2 cellular contexts compared by ENCODE assay signal in the genomic region with DNA sequence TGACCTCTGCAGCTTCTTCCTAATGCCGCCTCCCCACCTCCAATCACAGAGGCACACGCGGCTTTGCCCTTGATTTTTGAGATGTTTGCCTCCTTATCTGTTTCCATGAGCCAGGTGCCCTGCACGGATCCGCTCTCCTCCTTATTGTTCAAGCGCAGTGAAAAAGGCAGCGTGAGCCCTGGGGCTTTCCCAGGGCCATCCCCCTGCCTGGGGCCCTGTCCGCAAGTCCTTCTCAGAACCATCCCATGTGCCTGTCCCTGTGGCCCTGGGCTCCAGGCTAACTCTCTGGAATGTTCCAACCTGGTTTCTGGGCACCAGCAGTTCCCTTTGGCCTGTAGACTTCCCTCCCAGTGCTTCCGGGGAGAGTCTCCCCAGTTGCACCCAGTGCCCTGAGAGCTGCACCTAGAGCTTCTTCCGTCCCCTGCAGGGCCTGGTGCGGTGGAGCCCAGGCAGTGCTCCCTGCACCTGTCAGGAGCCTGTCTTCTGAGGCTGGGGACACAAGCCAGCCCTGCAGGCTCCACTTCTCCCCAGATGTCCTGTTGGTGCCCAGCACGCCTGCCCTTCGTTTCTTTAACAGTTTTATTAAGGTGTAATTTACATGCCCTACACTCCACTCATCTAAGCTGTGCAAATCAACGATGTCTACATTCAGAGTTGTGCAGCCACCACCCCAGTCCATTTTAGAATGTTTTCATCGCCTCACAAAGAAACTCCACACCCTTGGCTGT.
TF ChIP-seq lines count a peak whose summit lies in the region.

No MANE protein-coding gene starts in this region.

TF ChIP-seq in GM23338, 12 proteins besides CTCF, POLR2A, EP300 and RAD21:
- no peak for TF ChIP-seq EZH2phosphoT487 (IDR thresholded peaks at IDR 0.05; ENCODE audit: unreplicated experiment)
- no peak for TF ChIP-seq ZNF331 (CRISPR knock-in tag; IDR thresholded peaks at IDR 0.05; ENCODE audit: low read depth)
- no peak for TF ChIP-seq REST (IDR thresholded peaks at IDR 0.05; ENCODE audit: unreplicated experiment)
- no peak for TF ChIP-seq JUNB (IDR thresholded peaks at IDR 0.05; ENCODE audit: unreplicated experiment)
- TF ChIP-seq ZNF462 (CRISPR knock-in tag; IDR thresholded peaks at IDR 0.05), result no peak
- no peak for TF ChIP-seq POLR2AphosphoS5 (IDR thresholded peaks at IDR 0.05; ENCODE audit: low read depth)
TF ChIP-seq in GM23338: peak in this region for 0.

TF ChIP-seq in H1, 55 proteins besides CTCF, POLR2A, EP300 and RAD21:
- TF ChIP-seq CREB1 (IDR thresholded peaks at IDR 0.05), result no peak
- no peak for TF ChIP-seq SP2 (IDR thresholded peaks at IDR 0.05; ENCODE audit: low read length)
- no peak for TF ChIP-seq TCF12 (IDR thresholded peaks at IDR 0.05; ENCODE audit: low read depth, low read length)
- no peak for TF ChIP-seq CTBP2 (IDR thresholded peaks at IDR 0.05; ENCODE audit: borderline replicate concordance, insufficient read depth, insufficient read length, low read length)
- TF ChIP-seq SIX5 (IDR thresholded peaks at IDR 0.05; ENCODE audit: low read depth, low read length), result no peak
- no peak for TF ChIP-seq ATF3 (IDR thresholded peaks at IDR 0.05; ENCODE audit: insufficient read depth, low read depth, low read length)
- TF ChIP-seq, protein P1, sequence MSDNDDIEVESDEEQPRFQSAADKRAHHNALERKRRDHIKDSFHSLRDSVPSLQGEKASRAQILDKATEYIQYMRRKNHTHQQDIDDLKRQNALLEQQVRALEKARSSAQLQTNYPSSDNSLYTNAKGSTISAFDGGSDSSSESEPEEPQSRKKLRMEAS (IDR thresholded peaks at IDR 0.05), result no peak
- no peak for TF ChIP-seq USF2 (IDR thresholded peaks at IDR 0.05; ENCODE audit: low read length)
